In genomic region chr17:45307290-45308015, GRCh38 we compare ENCODE assay signal across 1 cellular context.
TF ChIP-seq lines count a peak whose summit lies in the region.

No MANE protein-coding gene starts in this region.

TF ChIP-seq in GM12878, 131 proteins besides CTCF, POLR2A, EP300 and RAD21 (continued from another document and continues in another):
- TF ChIP-seq NKRF (conservative IDR thresholded peaks at IDR 0.05) (no peak), YY1 (IDR thresholded peaks at IDR 0.05; ENCODE audit: low read depth, low read length) (0 out of 2 replicates have a peak, but pooled peaks have one; percentile 40), SREBF2 (IDR thresholded peaks at IDR 0.05; ENCODE audit: low read length) (no peak), PRDM15 (CRISPR knock-in tag; IDR thresholded peaks at IDR 0.05) (no peak), PBX3 (IDR thresholded peaks at IDR 0.05; ENCODE audit: insufficient replicate concordance, low read depth, low read length) (no peak), SREBF1 (IDR thresholded peaks at IDR 0.05; ENCODE audit: low read length) (no peak), TCF7 (IDR thresholded peaks at IDR 0.05; ENCODE audit: borderline replicate concordance) (peak; percentile 77), PAX5 (IDR thresholded peaks at IDR 0.05; ENCODE audit: borderline replicate concordance, low read depth, low read length) (peak; percentile 47; the same call in 1 of the 2 replicates), EED (IDR thresholded peaks at IDR 0.05; ENCODE audit: low read depth) (peak; percentile 44; the same call in 1 of the 2 replicates), CEBPB (IDR thresholded peaks at IDR 0.05; ENCODE audit: borderline replicate concordance in 1 of 2, low read depth in 2 of 2, low read length in 2 of 2) (no peak), SMARCA5 (IDR thresholded peaks at IDR 0.05) (no peak; the same call in 1 of the 2 replicates), POLR2AphosphoS5 (IDR thresholded peaks at IDR 0.05; ENCODE audit: low read length) (no peak; the same call in 1 of the 2 replicates), LARP7 (IDR thresholded peaks at IDR 0.05) (0 out of 2 replicates have a peak, but pooled peaks have one; percentile 31), TARDBP (IDR thresholded peaks at IDR 0.05; ENCODE audit: borderline replicate concordance) (no peak), HSF1 (IDR thresholded peaks at IDR 0.05; ENCODE audit: low read depth, low read length) (no peak), KDM1A (IDR thresholded peaks at IDR 0.05; ENCODE audit: borderline replicate concordance) (no peak), RELA (IDR thresholded peaks at IDR 0.05; ENCODE audit: borderline replicate concordance, partially characterized antibody) (peak; percentile 7), FOXK2 (IDR thresholded peaks at IDR 0.05) (no peak), BRCA1 (IDR thresholded peaks at IDR 0.05; ENCODE audit: low read depth, low read length) (no peak), POLR2AphosphoS2 (IDR thresholded peaks at IDR 0.05; ENCODE audit: low read depth, low read length) (no peak), GATAD2B (conservative IDR thresholded peaks at IDR 0.05; ENCODE audit: low read depth) (no peak; the same call in 1 of the 2 replicates), CEBPZ (IDR thresholded peaks at IDR 0.05; ENCODE audit: low read depth, low read length) (no peak), ZNF274 (IDR thresholded peaks at IDR 0.05; ENCODE audit: insufficient read depth, insufficient read length) (no peak), NR2C1 (IDR thresholded peaks at IDR 0.05) (no peak), SMAD1 (IDR thresholded peaks at IDR 0.05; ENCODE audit: low read depth, partially characterized antibody) (peak; percentile 56), PKNOX1 (IDR thresholded peaks at IDR 0.05) (peak; percentile 87), MYB (IDR thresholded peaks at IDR 0.05; ENCODE audit: borderline replicate concordance, low read depth, low read length) (no peak), JUND (IDR thresholded peaks at IDR 0.05; ENCODE audit: low read depth, low read length) (peak; percentile 89), CREM (IDR thresholded peaks at IDR 0.05; ENCODE audit: low read depth) (peak; percentile 82), IRF3 (IDR thresholded peaks at IDR 0.05) (no peak), BMI1 (IDR thresholded peaks at IDR 0.05; ENCODE audit: borderline replicate concordance) (peak; percentile 83), ATF7 (IDR thresholded peaks at IDR 0.05; ENCODE audit: low read depth) (peak; percentile 96), ZZZ3 (IDR thresholded peaks at IDR 0.05; ENCODE audit: control insufficient read depth, insufficient read length, low read depth) (no peak), MTA3 (IDR thresholded peaks at IDR 0.05; ENCODE audit: borderline replicate concordance, low read length) (0 out of 2 replicates have a peak, but pooled peaks have one; percentile 57), TCF3 (IDR thresholded peaks at IDR 0.05; ENCODE audit: borderline replicate concordance, insufficient read depth, low read depth, low read length) (no peak), RELB (IDR thresholded peaks at IDR 0.05; ENCODE audit: low read depth) (peak; percentile 80)
- TF ChIP-seq, protein P1, sequence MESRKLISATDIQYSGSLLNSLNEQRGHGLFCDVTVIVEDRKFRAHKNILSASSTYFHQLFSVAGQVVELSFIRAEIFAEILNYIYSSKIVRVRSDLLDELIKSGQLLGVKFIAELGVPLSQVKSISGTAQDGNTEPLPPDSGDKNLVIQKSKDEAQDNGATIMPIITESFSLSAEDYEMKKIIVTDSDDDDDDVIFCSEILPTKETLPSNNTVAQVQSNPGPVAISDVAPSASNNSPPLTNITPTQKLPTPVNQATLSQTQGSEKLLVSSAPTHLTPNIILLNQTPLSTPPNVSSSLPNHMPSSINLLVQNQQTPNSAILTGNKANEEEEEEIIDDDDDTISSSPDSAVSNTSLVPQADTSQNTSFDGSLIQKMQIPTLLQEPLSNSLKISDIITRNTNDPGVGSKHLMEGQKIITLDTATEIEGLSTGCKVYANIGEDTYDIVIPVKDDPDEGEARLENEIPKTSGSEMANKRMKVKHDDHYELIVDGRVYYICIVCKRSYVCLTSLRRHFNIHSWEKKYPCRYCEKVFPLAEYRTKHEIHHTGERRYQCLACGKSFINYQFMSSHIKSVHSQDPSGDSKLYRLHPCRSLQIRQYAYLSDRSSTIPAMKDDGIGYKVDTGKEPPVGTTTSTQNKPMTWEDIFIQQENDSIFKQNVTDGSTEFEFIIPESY (IDR thresholded peaks at IDR 0.05) = no peak
- TF ChIP-seq, protein P2, sequence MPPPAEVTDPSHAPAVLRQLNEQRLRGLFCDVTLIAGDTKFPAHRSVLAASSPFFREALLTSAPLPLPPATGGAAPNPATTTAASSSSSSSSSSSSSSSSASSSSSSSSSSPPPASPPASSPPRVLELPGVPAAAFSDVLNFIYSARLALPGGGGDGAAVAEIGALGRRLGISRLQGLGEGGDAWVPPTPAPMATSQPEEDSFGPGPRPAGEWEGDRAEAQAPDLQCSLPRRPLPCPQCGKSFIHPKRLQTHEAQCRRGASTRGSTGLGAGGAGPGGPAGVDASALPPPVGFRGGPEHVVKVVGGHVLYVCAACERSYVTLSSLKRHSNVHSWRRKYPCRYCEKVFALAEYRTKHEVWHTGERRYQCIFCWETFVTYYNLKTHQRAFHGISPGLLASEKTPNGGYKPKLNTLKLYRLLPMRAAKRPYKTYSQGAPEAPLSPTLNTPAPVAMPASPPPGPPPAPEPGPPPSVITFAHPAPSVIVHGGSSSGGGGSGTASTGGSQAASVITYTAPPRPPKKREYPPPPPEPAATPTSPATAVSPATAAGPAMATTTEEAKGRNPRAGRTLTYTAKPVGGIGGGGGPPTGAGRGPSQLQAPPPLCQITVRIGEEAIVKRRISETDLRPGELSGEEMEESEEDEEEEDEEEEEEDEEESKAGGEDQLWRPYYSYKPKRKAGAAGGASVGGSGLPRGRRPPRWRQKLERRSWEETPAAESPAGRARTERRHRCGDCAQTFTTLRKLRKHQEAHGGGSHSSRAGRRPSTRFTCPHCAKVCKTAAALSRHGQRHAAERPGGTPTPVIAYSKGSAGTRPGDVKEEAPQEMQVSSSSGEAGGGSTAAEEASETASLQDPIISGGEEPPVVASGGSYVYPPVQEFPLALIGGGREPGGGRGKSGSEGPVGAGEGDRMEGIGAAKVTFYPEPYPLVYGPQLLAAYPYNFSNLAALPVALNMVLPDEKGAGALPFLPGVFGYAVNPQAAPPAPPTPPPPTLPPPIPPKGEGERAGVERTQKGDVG (CRISPR knock-in tag; IDR thresholded peaks at IDR 0.05) = no peak
